In genomic region chr9:7185612-7186011, GRCh38 we compare ENCODE assay signal across 2 cellular contexts.
TF ChIP-seq lines count a peak whose summit lies in the region.

No MANE protein-coding gene starts in this region.

TF ChIP-seq in HCT116, 20 proteins besides CTCF, POLR2A, EP300 and RAD21 (continued from another document):
- TF ChIP-seq REST (IDR thresholded peaks at IDR 0.05; ENCODE audit: low read depth) (no peak), ZFX (IDR thresholded peaks at IDR 0.05) (no peak), ATF3 (IDR thresholded peaks at IDR 0.05) (no peak), MAX (IDR thresholded peaks at IDR 0.05) (no peak), CBX3 (IDR thresholded peaks at IDR 0.05; ENCODE audit: low read depth) (peak; percentile 51; the same call in 1 of the 2 replicates), ELF1 (IDR thresholded peaks at IDR 0.05; ENCODE audit: borderline replicate concordance, low read depth) (no peak), SP1 (IDR thresholded peaks at IDR 0.05; ENCODE audit: low read depth) (peak; percentile 47), JUND (IDR thresholded peaks at IDR 0.05) (peak; percentile 68; the same call in 1 of the 2 replicates)

TF ChIP-seq in SK-N-SH, 30 proteins besides CTCF, POLR2A, EP300 and RAD21 (continued from another document):
- TF ChIP-seq REST (IDR thresholded peaks at IDR 0.05; ENCODE audit: low read depth, low read length) (no peak), GATA2 (CRISPR knock-in tag; IDR thresholded peaks at IDR 0.05) (no peak), RXRA (IDR thresholded peaks at IDR 0.05; ENCODE audit: borderline replicate concordance, low read depth) (no peak), MXI1 (IDR thresholded peaks at IDR 0.05; ENCODE audit: low read depth, low read length) (no peak), CHD2 (IDR thresholded peaks at IDR 0.05; ENCODE audit: low read length, partially characterized antibody) (no peak), TCF12 (IDR thresholded peaks at IDR 0.05) (peak; percentile 18; the same call in 1 of the 2 replicates), EZH2phosphoT487 (IDR thresholded peaks at IDR 0.05; ENCODE audit: borderline replicate concordance, low read depth) (no peak), FOXJ3 (CRISPR knock-in tag; IDR thresholded peaks at IDR 0.05) (no peak), RCOR1 (IDR thresholded peaks at IDR 0.05; ENCODE audit: low read length) (no peak), PBX3 (IDR thresholded peaks at IDR 0.05) (no peak), USF1 (IDR thresholded peaks at IDR 0.05; ENCODE audit: borderline replicate concordance, low read depth) (no peak), GABPA (IDR thresholded peaks at IDR 0.05; ENCODE audit: low read depth) (no peak), ELF1 (IDR thresholded peaks at IDR 0.05) (no peak), YY1 (IDR thresholded peaks at IDR 0.05; ENCODE audit: low read depth) (no peak), NRF1 (IDR thresholded peaks at IDR 0.05; ENCODE audit: low read depth, low read length) (no peak), NFIC (IDR thresholded peaks at IDR 0.05; ENCODE audit: borderline replicate concordance) (peak; percentile 56), RFX5 (IDR thresholded peaks at IDR 0.05; ENCODE audit: low read length) (no peak), TEAD4 (IDR thresholded peaks at IDR 0.05; ENCODE audit: borderline replicate concordance, insufficient read depth) (no peak), ZBTB33 (IDR thresholded peaks at IDR 0.05; ENCODE audit: borderline replicate concordance, low read depth) (no peak), POLR2AphosphoS5 (IDR thresholded peaks at IDR 0.05; ENCODE audit: low read depth, low read length) (no peak)
